In the genomic region with DNA sequence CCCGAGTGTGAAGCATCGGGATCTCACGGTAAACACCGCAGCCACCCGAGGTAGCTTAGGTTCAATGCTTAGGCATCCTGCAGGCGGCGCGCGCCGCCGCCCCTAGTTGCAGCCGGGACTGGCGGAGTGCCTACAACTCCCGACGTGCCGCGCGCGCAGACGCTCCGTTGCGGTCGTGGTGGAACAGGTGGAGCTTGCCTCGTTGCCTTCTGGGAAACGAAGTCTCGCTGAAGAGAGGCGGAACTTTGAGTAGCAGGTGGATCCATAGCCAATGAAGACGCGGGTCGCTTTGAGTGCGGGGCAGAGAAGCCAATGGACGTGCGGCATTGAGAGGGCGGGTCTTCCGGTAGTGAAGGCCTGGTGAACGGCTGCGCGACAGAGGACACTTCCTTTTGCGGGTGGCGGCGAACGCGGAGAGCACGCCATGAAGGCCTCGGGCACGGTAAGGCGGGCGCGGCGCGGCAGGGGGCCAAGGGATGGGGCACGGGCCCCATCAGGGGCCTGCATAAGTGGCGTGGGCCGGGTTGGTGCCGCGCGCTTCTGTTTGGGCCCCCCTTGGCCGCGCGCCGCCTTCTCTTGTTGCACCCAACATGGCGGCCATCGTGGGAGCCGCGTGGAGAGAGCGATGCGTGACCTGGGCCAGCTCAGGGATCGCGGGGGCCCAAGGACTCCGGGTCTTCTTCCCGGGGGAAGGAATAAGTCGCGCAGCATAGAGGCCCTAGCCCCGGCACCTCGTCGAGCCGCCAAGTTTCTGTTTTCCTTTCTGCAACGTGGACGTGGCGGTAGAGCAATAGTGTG, we compare ENCODE assay signal across 1 cellular context.
TF ChIP-seq lines count a peak whose summit lies in the region.

A gene (plus strand): TSS at position 378 of the 798 bp plus-strand sequence. CDS start 47 bp downstream, at position 425.

TF ChIP-seq in HepG2, 621 proteins besides CTCF, POLR2A, EP300 and RAD21 (continued from another document and continues in another):
- TF ChIP-seq, protein P1, sequence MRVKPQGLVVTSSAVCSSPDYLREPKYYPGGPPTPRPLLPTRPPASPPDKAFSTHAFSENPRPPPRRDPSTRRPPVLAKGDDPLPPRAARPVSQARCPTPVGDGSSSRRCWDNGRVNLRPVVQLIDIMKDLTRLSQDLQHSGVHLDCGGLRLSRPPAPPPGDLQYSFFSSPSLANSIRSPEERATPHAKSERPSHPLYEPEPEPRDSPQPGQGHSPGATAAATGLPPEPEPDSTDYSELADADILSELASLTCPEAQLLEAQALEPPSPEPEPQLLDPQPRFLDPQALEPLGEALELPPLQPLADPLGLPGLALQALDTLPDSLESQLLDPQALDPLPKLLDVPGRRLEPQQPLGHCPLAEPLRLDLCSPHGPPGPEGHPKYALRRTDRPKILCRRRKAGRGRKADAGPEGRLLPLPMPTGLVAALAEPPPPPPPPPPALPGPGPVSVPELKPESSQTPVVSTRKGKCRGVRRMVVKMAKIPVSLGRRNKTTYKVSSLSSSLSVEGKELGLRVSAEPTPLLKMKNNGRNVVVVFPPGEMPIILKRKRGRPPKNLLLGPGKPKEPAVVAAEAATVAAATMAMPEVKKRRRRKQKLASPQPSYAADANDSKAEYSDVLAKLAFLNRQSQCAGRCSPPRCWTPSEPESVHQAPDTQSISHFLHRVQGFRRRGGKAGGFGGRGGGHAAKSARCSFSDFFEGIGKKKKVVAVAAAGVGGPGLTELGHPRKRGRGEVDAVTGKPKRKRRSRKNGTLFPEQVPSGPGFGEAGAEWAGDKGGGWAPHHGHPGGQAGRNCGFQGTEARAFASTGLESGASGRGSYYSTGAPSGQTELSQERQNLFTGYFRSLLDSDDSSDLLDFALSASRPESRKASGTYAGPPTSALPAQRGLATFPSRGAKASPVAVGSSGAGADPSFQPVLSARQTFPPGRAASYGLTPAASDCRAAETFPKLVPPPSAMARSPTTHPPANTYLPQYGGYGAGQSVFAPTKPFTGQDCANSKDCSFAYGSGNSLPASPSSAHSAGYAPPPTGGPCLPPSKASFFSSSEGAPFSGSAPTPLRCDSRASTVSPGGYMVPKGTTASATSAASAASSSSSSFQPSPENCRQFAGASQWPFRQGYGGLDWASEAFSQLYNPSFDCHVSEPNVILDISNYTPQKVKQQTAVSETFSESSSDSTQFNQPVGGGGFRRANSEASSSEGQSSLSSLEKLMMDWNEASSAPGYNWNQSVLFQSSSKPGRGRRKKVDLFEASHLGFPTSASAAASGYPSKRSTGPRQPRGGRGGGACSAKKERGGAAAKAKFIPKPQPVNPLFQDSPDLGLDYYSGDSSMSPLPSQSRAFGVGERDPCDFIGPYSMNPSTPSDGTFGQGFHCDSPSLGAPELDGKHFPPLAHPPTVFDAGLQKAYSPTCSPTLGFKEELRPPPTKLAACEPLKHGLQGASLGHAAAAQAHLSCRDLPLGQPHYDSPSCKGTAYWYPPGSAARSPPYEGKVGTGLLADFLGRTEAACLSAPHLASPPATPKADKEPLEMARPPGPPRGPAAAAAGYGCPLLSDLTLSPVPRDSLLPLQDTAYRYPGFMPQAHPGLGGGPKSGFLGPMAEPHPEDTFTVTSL (CRISPR knock-in tag; IDR thresholded peaks at IDR 0.05; ENCODE audit: borderline replicate concordance) = no peak
- TF ChIP-seq, protein P2, sequence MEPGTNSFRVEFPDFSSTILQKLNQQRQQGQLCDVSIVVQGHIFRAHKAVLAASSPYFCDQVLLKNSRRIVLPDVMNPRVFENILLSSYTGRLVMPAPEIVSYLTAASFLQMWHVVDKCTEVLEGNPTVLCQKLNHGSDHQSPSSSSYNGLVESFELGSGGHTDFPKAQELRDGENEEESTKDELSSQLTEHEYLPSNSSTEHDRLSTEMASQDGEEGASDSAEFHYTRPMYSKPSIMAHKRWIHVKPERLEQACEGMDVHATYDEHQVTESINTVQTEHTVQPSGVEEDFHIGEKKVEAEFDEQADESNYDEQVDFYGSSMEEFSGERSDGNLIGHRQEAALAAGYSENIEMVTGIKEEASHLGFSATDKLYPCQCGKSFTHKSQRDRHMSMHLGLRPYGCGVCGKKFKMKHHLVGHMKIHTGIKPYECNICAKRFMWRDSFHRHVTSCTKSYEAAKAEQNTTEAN (CRISPR knock-in tag; conservative IDR thresholded peaks at IDR 0.05) = peak; percentile 25; the same call in 1 of the 2 replicates
- TF ChIP-seq MED13 (CRISPR knock-in tag; IDR thresholded peaks at IDR 0.05) = no peak
- no peak for TF ChIP-seq HMG20B (CRISPR knock-in tag; conservative IDR thresholded peaks at IDR 0.05)
- no peak for TF ChIP-seq ZNF549 (CRISPR knock-in tag; IDR thresholded peaks at IDR 0.05)
- no peak for TF ChIP-seq BCL6 (CRISPR knock-in tag; IDR thresholded peaks at IDR 0.05)
- TF ChIP-seq, protein P3, sequence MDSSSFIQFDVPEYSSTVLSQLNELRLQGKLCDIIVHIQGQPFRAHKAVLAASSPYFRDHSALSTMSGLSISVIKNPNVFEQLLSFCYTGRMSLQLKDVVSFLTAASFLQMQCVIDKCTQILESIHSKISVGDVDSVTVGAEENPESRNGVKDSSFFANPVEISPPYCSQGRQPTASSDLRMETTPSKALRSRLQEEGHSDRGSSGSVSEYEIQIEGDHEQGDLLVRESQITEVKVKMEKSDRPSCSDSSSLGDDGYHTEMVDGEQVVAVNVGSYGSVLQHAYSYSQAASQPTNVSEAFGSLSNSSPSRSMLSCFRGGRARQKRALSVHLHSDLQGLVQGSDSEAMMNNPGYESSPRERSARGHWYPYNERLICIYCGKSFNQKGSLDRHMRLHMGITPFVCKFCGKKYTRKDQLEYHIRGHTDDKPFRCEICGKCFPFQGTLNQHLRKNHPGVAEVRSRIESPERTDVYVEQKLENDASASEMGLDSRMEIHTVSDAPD (CRISPR knock-in tag; IDR thresholded peaks at IDR 0.05) = no peak
- 0 out of 2 replicates have a peak, but pooled peaks have one; percentile 50 for TF ChIP-seq RFXAP (CRISPR knock-in tag; IDR thresholded peaks at IDR 0.05; ENCODE audit: borderline replicate concordance)
- TF ChIP-seq, protein P4, sequence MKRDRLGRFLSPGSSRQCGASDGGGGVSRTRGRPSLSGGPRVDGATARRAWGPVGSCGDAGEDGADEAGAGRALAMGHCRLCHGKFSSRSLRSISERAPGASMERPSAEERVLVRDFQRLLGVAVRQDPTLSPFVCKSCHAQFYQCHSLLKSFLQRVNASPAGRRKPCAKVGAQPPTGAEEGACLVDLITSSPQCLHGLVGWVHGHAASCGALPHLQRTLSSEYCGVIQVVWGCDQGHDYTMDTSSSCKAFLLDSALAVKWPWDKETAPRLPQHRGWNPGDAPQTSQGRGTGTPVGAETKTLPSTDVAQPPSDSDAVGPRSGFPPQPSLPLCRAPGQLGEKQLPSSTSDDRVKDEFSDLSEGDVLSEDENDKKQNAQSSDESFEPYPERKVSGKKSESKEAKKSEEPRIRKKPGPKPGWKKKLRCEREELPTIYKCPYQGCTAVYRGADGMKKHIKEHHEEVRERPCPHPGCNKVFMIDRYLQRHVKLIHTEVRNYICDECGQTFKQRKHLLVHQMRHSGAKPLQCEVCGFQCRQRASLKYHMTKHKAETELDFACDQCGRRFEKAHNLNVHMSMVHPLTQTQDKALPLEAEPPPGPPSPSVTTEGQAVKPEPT (CRISPR knock-in tag; IDR thresholded peaks at IDR 0.05; ENCODE audit: low read depth) = no peak
- no peak; the same call in 1 of the 2 replicates for TF ChIP-seq ZNF441 (CRISPR knock-in tag; IDR thresholded peaks at IDR 0.05; ENCODE audit: borderline replicate concordance)
- TF ChIP-seq PRPF4 (IDR thresholded peaks at IDR 0.05; ENCODE audit: low read depth, low read length, poor library complexity, severe bottlenecking) = no peak
- peak; percentile 98 for TF ChIP-seq DMAP1 (CRISPR knock-in tag; IDR thresholded peaks at IDR 0.05)
- TF ChIP-seq CEBPB (IDR thresholded peaks at IDR 0.05; ENCODE audit: borderline replicate concordance, low read depth, low read length) = no peak
- no peak for TF ChIP-seq PTBP1 (IDR thresholded peaks at IDR 0.05; ENCODE audit: low read depth, low read length, poor library complexity, severe bottlenecking)
- TF ChIP-seq EED (CRISPR knock-in tag; IDR thresholded peaks at IDR 0.05) = no peak
- TF ChIP-seq, protein P5, sequence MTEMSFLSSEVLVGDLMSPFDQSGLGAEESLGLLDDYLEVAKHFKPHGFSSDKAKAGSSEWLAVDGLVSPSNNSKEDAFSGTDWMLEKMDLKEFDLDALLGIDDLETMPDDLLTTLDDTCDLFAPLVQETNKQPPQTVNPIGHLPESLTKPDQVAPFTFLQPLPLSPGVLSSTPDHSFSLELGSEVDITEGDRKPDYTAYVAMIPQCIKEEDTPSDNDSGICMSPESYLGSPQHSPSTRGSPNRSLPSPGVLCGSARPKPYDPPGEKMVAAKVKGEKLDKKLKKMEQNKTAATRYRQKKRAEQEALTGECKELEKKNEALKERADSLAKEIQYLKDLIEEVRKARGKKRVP (CRISPR knock-in tag; IDR thresholded peaks at IDR 0.05) = 0 out of 4 replicates have a peak, but pooled peaks of 1 of the 2 experiments have one; percentile 33
- TF ChIP-seq, protein P6, sequence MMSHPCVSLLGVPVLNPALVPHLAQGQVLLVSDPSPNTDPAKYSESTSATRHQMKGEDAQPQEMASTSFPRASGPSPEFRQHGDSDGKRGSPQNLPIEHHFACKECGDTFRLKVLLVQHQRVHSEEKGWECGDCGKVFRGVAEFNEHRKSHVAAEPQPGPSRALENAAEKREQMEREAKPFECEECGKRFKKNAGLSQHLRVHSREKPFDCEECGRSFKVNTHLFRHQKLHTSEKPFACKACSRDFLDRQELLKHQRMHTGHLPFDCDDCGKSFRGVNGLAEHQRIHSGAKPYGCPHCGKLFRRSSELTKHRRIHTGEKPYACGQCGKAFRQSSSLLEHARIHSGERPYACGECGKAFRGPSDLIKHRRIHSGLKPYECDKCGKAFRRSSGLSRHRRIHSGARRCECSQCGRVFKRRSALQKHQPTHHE (CRISPR knock-in tag; IDR thresholded peaks at IDR 0.05; ENCODE audit: borderline replicate concordance) = peak; percentile 58; the same call in 1 of the 2 replicates
- no peak for TF ChIP-seq TEAD2 (CRISPR knock-in tag; IDR thresholded peaks at IDR 0.05)
- no peak for TF ChIP-seq ZBTB8A (CRISPR knock-in tag; IDR thresholded peaks at IDR 0.05; ENCODE audit: borderline replicate concordance, low read depth)
- peak; percentile 79; the same call in 1 of the 2 replicates for TF ChIP-seq HES4 (CRISPR knock-in tag; IDR thresholded peaks at IDR 0.05; ENCODE audit: borderline replicate concordance)
- no peak for TF ChIP-seq SMAD9 (CRISPR knock-in tag; IDR thresholded peaks at IDR 0.05)
- TF ChIP-seq ZFY (CRISPR knock-in tag; IDR thresholded peaks at IDR 0.05) = peak; percentile 94
- TF ChIP-seq MXI1 (IDR thresholded peaks at IDR 0.05; ENCODE audit: borderline replicate concordance, low read depth, low read length) = peak; percentile 63; the same call in 1 of the 3 replicates
- TF ChIP-seq, protein P7, sequence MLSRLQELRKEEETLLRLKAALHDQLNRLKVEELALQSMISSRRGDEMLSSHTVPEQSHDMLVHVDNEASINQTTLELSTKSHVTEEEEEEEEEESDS (CRISPR knock-in tag; IDR thresholded peaks at IDR 0.05; ENCODE audit: borderline replicate concordance) = 0 out of 2 replicates have a peak, but pooled peaks have one; percentile 35
- TF ChIP-seq ONECUT2 (CRISPR knock-in tag; IDR thresholded peaks at IDR 0.05) = no peak
- no peak for TF ChIP-seq ZNF329 (CRISPR knock-in tag; IDR thresholded peaks at IDR 0.05; ENCODE audit: low read depth)
- peak; percentile 42; the same call in 1 of the 2 replicates for TF ChIP-seq ZSCAN9 (CRISPR knock-in tag; IDR thresholded peaks at IDR 0.05; ENCODE audit: borderline replicate concordance)
- peak; percentile 94 for TF ChIP-seq SUZ12 (IDR thresholded peaks at IDR 0.05; ENCODE audit: low read depth, low read length)
- TF ChIP-seq, protein P8, sequence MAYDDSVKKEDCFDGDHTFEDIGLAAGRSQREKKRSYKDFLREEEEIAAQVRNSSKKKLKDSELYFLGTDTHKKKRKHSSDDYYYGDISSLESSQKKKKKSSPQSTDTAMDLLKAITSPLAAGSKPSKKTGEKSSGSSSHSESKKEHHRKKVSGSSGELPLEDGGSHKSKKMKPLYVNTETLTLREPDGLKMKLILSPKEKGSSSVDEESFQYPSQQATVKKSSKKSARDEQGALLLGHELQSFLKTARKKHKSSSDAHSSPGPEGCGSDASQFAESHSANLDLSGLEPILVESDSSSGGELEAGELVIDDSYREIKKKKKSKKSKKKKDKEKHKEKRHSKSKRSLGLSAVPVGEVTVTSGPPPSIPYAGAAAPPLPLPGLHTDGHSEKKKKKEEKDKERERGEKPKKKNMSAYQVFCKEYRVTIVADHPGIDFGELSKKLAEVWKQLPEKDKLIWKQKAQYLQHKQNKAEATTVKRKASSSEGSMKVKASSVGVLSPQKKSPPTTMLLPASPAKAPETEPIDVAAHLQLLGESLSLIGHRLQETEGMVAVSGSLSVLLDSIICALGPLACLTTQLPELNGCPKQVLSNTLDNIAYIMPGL (CRISPR knock-in tag; IDR thresholded peaks at IDR 0.05; ENCODE audit: borderline replicate concordance in 1 of 2, low read depth in 1 of 2) = peak; percentile 50 to 78; a peak in 2 of 4 replicates
- no peak for TF ChIP-seq CAMTA2 (CRISPR knock-in tag; IDR thresholded peaks at IDR 0.05; ENCODE audit: borderline replicate concordance)
- TF ChIP-seq, protein P9, sequence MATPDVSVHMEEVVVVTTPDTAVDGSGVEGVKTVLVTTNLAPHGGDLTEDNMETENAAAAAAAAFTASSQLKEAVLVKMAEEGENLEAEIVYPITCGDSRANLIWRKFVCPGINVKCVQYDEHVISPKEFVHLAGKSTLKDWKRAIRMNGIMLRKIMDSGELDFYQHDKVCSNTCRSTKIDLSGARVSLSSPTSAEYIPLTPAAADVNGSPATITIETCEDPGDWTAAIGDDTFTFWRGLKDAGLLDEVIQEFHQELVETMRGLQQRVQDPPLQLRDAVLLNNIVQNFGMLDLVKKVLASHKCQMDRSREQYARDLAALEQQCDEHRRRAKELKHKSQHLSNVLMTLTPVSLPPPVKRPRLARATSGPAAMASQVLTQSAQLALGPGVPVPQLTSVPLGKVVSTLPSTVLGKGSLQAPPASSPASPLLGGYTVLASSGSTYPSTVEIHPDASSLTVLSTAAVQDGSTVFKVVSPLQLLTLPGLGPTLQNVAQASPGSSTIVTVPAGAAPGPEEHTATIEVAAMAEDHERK (CRISPR knock-in tag; IDR thresholded peaks at IDR 0.05; ENCODE audit: low read depth) = peak; percentile 62; the same call in 1 of the 2 replicates
- TF ChIP-seq RELA (CRISPR knock-in tag; IDR thresholded peaks at IDR 0.05) = 0 out of 2 replicates have a peak, but pooled peaks have one; percentile 50
- TF ChIP-seq ESRRA (CRISPR knock-in tag; IDR thresholded peaks at IDR 0.05; ENCODE audit: low read depth) = no peak
- TF ChIP-seq RBM39 (IDR thresholded peaks at IDR 0.05; ENCODE audit: low read depth, low read length, poor library complexity, severe bottlenecking) = peak; percentile 94
- TF ChIP-seq ZFX (CRISPR knock-in tag; IDR thresholded peaks at IDR 0.05; ENCODE audit: low read depth) = peak; percentile 88
- no peak for TF ChIP-seq ZBTB20 (CRISPR knock-in tag; IDR thresholded peaks at IDR 0.05; ENCODE audit: borderline replicate concordance, low read depth)
- TF ChIP-seq, protein P10, sequence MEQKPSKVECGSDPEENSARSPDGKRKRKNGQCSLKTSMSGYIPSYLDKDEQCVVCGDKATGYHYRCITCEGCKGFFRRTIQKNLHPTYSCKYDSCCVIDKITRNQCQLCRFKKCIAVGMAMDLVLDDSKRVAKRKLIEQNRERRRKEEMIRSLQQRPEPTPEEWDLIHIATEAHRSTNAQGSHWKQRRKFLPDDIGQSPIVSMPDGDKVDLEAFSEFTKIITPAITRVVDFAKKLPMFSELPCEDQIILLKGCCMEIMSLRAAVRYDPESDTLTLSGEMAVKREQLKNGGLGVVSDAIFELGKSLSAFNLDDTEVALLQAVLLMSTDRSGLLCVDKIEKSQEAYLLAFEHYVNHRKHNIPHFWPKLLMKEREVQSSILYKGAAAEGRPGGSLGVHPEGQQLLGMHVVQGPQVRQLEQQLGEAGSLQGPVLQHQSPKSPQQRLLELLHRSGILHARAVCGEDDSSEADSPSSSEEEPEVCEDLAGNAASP (CRISPR knock-in tag; IDR thresholded peaks at IDR 0.05; ENCODE audit: borderline replicate concordance) = peak; percentile 1; the same call in 1 of the 2 replicates
- TF ChIP-seq SPEN (CRISPR knock-in tag; IDR thresholded peaks at IDR 0.05; ENCODE audit: low read depth) = peak; percentile 86; the same call in 1 of the 2 replicates
